ENCODE assay signal across 20 cellular contexts in the genomic region with DNA sequence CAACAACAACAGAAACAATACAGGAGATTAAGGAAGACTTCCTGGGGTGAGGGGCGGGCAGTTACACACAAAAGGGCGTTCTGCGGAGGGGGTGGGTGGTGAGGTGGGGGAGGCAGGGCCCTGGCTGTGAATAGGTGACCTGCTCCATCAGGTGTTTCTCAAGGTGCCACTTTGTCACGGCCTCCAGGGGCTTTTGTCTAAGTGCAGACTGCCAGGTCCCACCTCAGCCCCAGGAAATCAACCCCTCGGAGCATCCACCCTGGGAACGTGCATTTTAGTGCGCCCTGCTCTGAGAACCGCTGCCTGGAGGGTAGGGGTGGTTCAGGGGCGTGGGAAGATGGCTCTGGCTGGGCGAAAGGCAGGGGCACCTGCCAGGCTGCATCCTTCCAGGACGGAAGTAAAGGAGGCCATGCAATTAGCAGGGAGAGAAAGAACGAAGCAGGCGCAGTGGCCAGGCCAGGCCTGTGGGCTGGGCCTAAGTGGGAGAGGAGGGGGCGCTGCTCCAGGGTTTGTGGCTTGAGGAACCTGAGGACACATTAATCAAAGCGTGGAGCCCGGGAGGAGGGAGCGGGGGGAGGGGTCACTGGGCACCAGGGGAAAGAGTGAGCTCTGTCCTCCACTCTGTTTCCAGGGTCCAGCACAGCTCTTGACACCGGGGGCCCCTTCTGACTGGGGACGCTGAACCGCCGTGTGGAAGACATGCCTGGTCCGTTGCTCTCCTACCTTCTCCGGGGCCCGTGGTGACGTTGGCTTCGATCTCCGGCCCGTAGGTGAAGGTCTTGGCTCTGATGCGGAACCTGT. TPM values are rescaled to one million over a fixed set of nuclear protein-coding genes. Genes with fewer than 3 reads are reported as not detected.
A peak's percentile ranks its signal among the peaks of the same experiment; 100 is the strongest.
DNase-seq lines count a peak whose midpoint lies in the region; ATAC-seq lines count a peak whose summit lies in the region.
"Had no signal": no experiment of that assay in that cellular context is flagged by ENCODE, and none has a peak within 500 bp of the region (broad histone marks: within the 10 kb centered on the region; RNA-seq: fewer than 3 reads in every experiment).

No MANE protein-coding gene starts in this region.

- H3K27me3 ChIP-seq in HUES6 (ENCODE audit: control insufficient read depth, insufficient read depth, low read length) (no peaks in the 10 kb centered on the region), ectodermal cell (ENCODE audit: control insufficient read depth, insufficient read depth, low read length, poor library complexity, severe bottlenecking) (no peaks in the 10 kb centered on the region)
- H3K27me3 ChIP-seq: left lung, tibial nerve had no signal

- H3K4me3 ChIP-seq in HUES6 (ENCODE audit: low read depth, low read length) = peak overlapping the region; percentile 49
- H3K4me3 ChIP-seq in ectodermal cell (ENCODE audit: insufficient read depth, low read depth, low read length) = no peak overlapping the region
- H3K4me3 ChIP-seq: left lung, tibial nerve had no signal

- H3K36me3 ChIP-seq in HUES6 (ENCODE audit: control insufficient read depth, insufficient read depth, low read length) (no peaks in the 10 kb centered on the region), ectodermal cell (ENCODE audit: control insufficient read depth, insufficient read depth, low read length) (peaks cover 24% of the 10 kb centered on the region)
- H3K36me3 ChIP-seq: left lung, tibial nerve had no signal

- no peaks in the 10 kb centered on the region for H3K9me3 ChIP-seq in HUES6 (ENCODE audit: control insufficient read depth, insufficient read depth, low read depth, low read length)
- H3K9me3 ChIP-seq in ectodermal cell (ENCODE audit: control insufficient read depth, low read length) = no peaks in the 10 kb centered on the region
- H3K9me3 ChIP-seq: left lung, SK-N-SH, tibial nerve had no signal

- peak; percentile 55 for DNase-seq in COR-L47 (lab: John Stamatoyannopoulos, UW)
- DNase-seq in left kidney (ENCODE audit: low read depth, low spot score) = peak; percentile 95
- no peak for DNase-seq in DMS79 treated with DMSO at 0.1 percent for 48 hours (lab: John Stamatoyannopoulos, UW)
- DNase-seq in stimulated activated CD4-positive, alpha-beta T cell treated with anti-CD3 and anti-CD28 coated beads, Interleukin-12 subunit alpha, Interleukin-12 subunit beta, amount 100 ng/mL, for 4 hours = no peak
- DNase-seq in stimulated activated naive CD8-positive, alpha-beta T cell treated with anti-CD3 and anti-CD28 coated beads, Interleukin-15, Interleukin-2, amounts not matched to agents 100 U/mL and 50 U/mL, for 24 hours = no peak
- no peak for DNase-seq in nucleus accumbens (lab: John Stamatoyannopoulos, UW)
- DNase-seq: activated T-cell treated with anti-CD3 and anti-CD28 coated beads, Interleukin-2, amount 50 U/mL, for 72 hours; CD8-positive, alpha-beta memory T cell; DND-41; hippocampal formation; left lung; NCI-H1105 treated with DMSO at 0.1 percent for 48 hours; NCI-H226; NK-92 treated with Interleukin-12 subunit alpha and Interleukin-12 subunit beta, amount 100 ng/mL, for 24 hours; stimulated activated CD4-positive, alpha-beta T cell treated with anti-CD3 and anti-CD28 coated beads, Interleukin-2, amount 100 ng/mL, for 24 hours; stimulated activated naive CD4-positive, alpha-beta T cell treated with Interleukin-2 at 50 U/mL for 16 hours had no signal

- WGBS in ectodermal cell, 2 experiments = 32% methylated on average over 29 of the region's 29 CpGs

- no peak for ATAC-seq in stimulated activated naive CD8-positive, alpha-beta T cell treated with anti-CD3 and anti-CD28 coated beads, Interleukin-15, Interleukin-2, amounts not matched to agents 100 U/mL and 50 U/mL, for 24 hours
- ATAC-seq: activated T-cell treated with anti-CD3 and anti-CD28 coated beads, Interleukin-2, amount 50 U/mL, for 72 hours had no signal

- peaks cover 53% of the 10 kb centered on the region for H3K4me1 ChIP-seq in HUES6 (ENCODE audit: control insufficient read depth, insufficient read depth, low read length)
- H3K4me1 ChIP-seq in ectodermal cell (ENCODE audit: control insufficient read depth, insufficient read depth, low read length) = peaks cover 12% of the 10 kb centered on the region

- H3K9ac ChIP-seq in HUES6 (ENCODE audit: low read length) = peak overlapping the region; percentile 72
- H3K9ac ChIP-seq: SK-N-SH had no signal

- H3K27ac ChIP-seq in HUES6 (ENCODE audit: low read depth, low read length) = no peak overlapping the region; the same call in 1 of the 2 replicates
- H3K27ac ChIP-seq in ectodermal cell (ENCODE audit: insufficient read depth, low read depth, low read length, poor library complexity, severe bottlenecking) = peak overlapping the region; percentile 47
- H3K27ac ChIP-seq: left lung, tibial nerve had no signal

RNA-seq across cellular contexts. Expression of gene CDC42EP4, which starts 49.4 kb away (rescaled TPM):
- 19.0 TPM for polyA plus RNA-seq in ectodermal cell (2013, experiment 1 of 4)
- 19.0 TPM for polyA plus RNA-seq in ectodermal cell (2013, experiment 2 of 4)
- polyA plus RNA-seq in ectodermal cell (2013, experiment 3 of 4) = 20.0 TPM
- polyA plus RNA-seq in ectodermal cell (2013, experiment 4 of 4) = 21.2 TPM

Comparison
In these comparisons a context has a peak if more than half of its experiments do, and no peak if none do; other contexts are left out.
1. DNase-seq: peak in COR-L47 (single experiment) and left kidney (single experiment); none in DMS79 treated with DMSO at 0.1 percent for 48 hours (single experiment), stimulated activated CD4-positive, alpha-beta T cell treated with anti-CD3 and anti-CD28 coated beads, Interleukin-12 subunit alpha, Interleukin-12 subunit beta, amount 100 ng/mL, for 4 hours (single experiment), stimulated activated naive CD8-positive, alpha-beta T cell treated with anti-CD3 and anti-CD28 coated beads, Interleukin-15, Interleukin-2, amounts not matched to agents 100 U/mL and 50 U/mL, for 24 hours (single experiment) and nucleus accumbens (0 of 56).